8 cellular contexts compared by ENCODE assay signal in genomic region chr15:60389261-60390077, GRCh38. TPM values are rescaled to one million over a fixed set of nuclear protein-coding genes. Genes with fewer than 3 reads are reported as not detected.
A peak's percentile ranks its signal among the peaks of the same experiment; 100 is the strongest.
DNase-seq lines count a peak whose midpoint lies in the region; ATAC-seq, FAIRE-seq and TF ChIP-seq lines count a peak whose summit lies in the region.

No MANE protein-coding gene starts in this region.

- H3K9me3 Mint-ChIP-seq in activated T-cell treated with anti-CD3 and anti-CD28 coated beads, Interleukin-2, amount 50 U/mL, for 4 hours = no peaks in the 10 kb centered on the region

- no peaks in the 10 kb centered on the region for H3K27me3 Mint-ChIP-seq in activated T-cell treated with anti-CD3 and anti-CD28 coated beads, Interleukin-2, amount 50 U/mL, for 4 hours (ENCODE audit: low read depth)

- H3K4me1 Mint-ChIP-seq in activated T-cell treated with anti-CD3 and anti-CD28 coated beads, Interleukin-2, amount 50 U/mL, for 4 hours (ENCODE audit: low read depth) = peaks cover 65% of the 10 kb centered on the region

- H3K9me3 ChIP-seq in mesenchymal stem cell (ENCODE audit: control insufficient read depth, low read length) = no peaks in the 10 kb centered on the region

- H3K14ac ChIP-seq in mesenchymal stem cell (ENCODE audit: low read length in 2 of 2) = no peak overlapping the region

- WGBS in mesenchymal stem cell = 87% methylated on average over 6 of the region's 8 CpGs

- H3K27ac ChIP-seq in mesenchymal stem cell (ENCODE audit: low read length, poor library complexity, severe bottlenecking) = peak overlapping the region; percentile 41

- H3K18ac ChIP-seq in mesenchymal stem cell (ENCODE audit: low read depth in 1 of 2, low read length in 2 of 2) = no peak overlapping the region

- no peak overlapping the region for H2AFZ ChIP-seq in mesenchymal stem cell (ENCODE audit: low read depth, low read length)

- H3K36me3 ChIP-seq in mesenchymal stem cell (ENCODE audit: control insufficient read depth in 1 of 2, insufficient read depth in 2 of 2, low read depth in 1 of 2, low read length in 2 of 2) = peaks cover 9 to 64% of the 10 kb centered on the region in 2 experiments

- ATAC-seq in GM18511 (IDR thresholded peaks at IDR 0.05; ENCODE audit: unreplicated experiment) (peak; percentile 78), HG02870 (IDR thresholded peaks at IDR 0.05; ENCODE audit: unreplicated experiment) (peak; percentile 66), HG03571 (IDR thresholded peaks at IDR 0.05; ENCODE audit: unreplicated experiment) (no peak)
- ATAC-seq in activated T-cell treated with anti-CD3 and anti-CD28 coated beads, Interleukin-2, amount 50 U/mL, for 4 hours = peak; percentile 89 to 94

- no peak overlapping the region for H4K8ac ChIP-seq in mesenchymal stem cell (ENCODE audit: low read length)

- no peak overlapping the region for H2BK12ac ChIP-seq in mesenchymal stem cell (ENCODE audit: low read length in 2 of 2)

- H3K36me3 Mint-ChIP-seq in activated T-cell treated with anti-CD3 and anti-CD28 coated beads, Interleukin-2, amount 50 U/mL, for 4 hours (ENCODE audit: insufficient read depth) = peaks cover 16% of the 10 kb centered on the region

- H3K4me1 ChIP-seq in mesenchymal stem cell (ENCODE audit: control insufficient read depth, insufficient read depth, low read depth, low read length) = peaks cover 13% of the 10 kb centered on the region

- no peak overlapping the region for H2BK120ac ChIP-seq in mesenchymal stem cell (ENCODE audit: low read depth, low read length)

- H2BK5ac ChIP-seq in mesenchymal stem cell (ENCODE audit: low read depth, low read length, poor library complexity, severe bottlenecking) = no peak overlapping the region

- H2BK15ac ChIP-seq in mesenchymal stem cell (ENCODE audit: low read depth, poor library complexity, severe bottlenecking) = no peak overlapping the region

- peak overlapping the region; percentile 10 for H3K4me2 ChIP-seq in mesenchymal stem cell (ENCODE audit: low read length, poor library complexity, severe bottlenecking)

- H4K91ac ChIP-seq in mesenchymal stem cell (ENCODE audit: low read length) = no peak overlapping the region

- H3K4ac ChIP-seq in mesenchymal stem cell (ENCODE audit: low read depth in 1 of 2, low read length in 2 of 2) = no peak overlapping the region

- H3K79me1 ChIP-seq in mesenchymal stem cell (replicated peaks; ENCODE audit: low read length, poor library complexity, severe bottlenecking) = no peaks in the 10 kb centered on the region

- no peak overlapping the region for H3K23ac ChIP-seq in mesenchymal stem cell (ENCODE audit: low read length in 2 of 2)

- H3K4me3 Mint-ChIP-seq in activated T-cell treated with anti-CD3 and anti-CD28 coated beads, Interleukin-2, amount 50 U/mL, for 4 hours = peak overlapping the region; percentile 33

- peak overlapping the region; percentile 17 for H2AK5ac ChIP-seq in mesenchymal stem cell (ENCODE audit: low read length, severe bottlenecking)

- TF ChIP-seq POLR2A in GM12892 (IDR thresholded peaks at IDR 0.05; ENCODE audit: low read depth, low read length) = no peak

- no peaks in the 10 kb centered on the region for H3K27me3 ChIP-seq in mesenchymal stem cell (ENCODE audit: control insufficient read depth in 1 of 2, insufficient read depth in 1 of 2, low read length in 2 of 2)

- peak overlapping the region in 1 of 2 experiments; percentile 72 for H3K4me3 ChIP-seq in mesenchymal stem cell (ENCODE audit: insufficient read depth in 1 of 2, low read depth in 1 of 2, low read length in 2 of 2)

- H3K9ac ChIP-seq in mesenchymal stem cell (ENCODE audit: low read length) = peak overlapping the region; percentile 100

- DNase-seq in activated T-cell treated with anti-CD3 and anti-CD28 coated beads, Interleukin-2, amount 50 U/mL, for 4 hours = peak; percentile 6
- DNase-seq in mesenchymal stem cell (peak; percentile 46), globus pallidus (ENCODE audit: low spot score) (no peak), GM12892 (ENCODE audit: insufficient read length) (no peak), DMS153 (lab: John Stamatoyannopoulos, UW) (no peak)

- FAIRE-seq in GM12892 (lab: Jason Lieb, UNC) = no peak

RNA-seq across cellular contexts. Expression of gene ANXA2, which starts 8.3 kb away (rescaled TPM):
- 100 to 1,000 TPM in 1 of 3 donors, 10 to 100 TPM in 2; 60.6 to 104 (median 75.1) TPM for total RNA-seq in activated T-cell treated with anti-CD3 and anti-CD28 coated beads, Interleukin-2, amount 50 U/mL, for 4 hours
- polyA plus RNA-seq in mesenchymal stem cell (2013, experiment 1 of 2) = 2,051 TPM
- polyA plus RNA-seq in mesenchymal stem cell (2013, experiment 2 of 2) = 2,053 TPM
- 79.4 TPM for polyA plus RNA-seq in GM12892 (2012; ENCODE audit: missing spikeins)

Comparison
In these comparisons a context has a peak if more than half of its experiments do, and no peak if none do; other contexts are left out.
1. DNase-seq: peak in activated T-cell treated with anti-CD3 and anti-CD28 coated beads, Interleukin-2, amount 50 U/mL, for 4 hours (single experiment) and mesenchymal stem cell (single experiment); none in globus pallidus (single experiment), GM12892 (single experiment) and DMS153 (single experiment).